8 cellular contexts compared by ENCODE assay signal in the genomic region with DNA sequence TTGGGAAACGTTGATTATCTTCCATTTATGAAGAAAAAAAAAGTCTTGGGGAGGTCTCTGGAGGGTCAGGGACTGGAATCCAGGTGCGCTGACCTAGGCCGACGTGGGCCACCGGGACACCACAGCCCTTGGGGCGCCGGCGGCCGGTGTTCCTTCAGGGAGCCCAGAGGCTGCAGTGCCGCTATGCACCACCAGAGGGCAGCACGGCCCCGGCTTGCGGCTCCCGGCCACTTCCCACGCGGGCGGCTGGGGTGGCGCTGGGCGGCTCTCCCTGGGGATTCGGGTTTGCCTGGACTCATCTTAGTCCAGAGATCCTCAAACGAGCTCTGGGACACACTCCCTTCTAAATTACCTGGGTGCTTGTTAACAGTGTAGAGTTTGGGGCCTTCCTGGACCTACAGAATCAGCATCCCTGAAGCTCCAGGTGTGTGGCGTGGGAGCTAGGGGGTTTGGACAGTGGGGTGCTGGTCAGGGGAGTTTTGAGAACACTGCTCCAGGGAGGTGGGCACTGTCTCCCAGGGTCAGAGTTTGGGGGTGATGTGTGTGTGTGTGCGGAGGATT. TPM values are rescaled to one million over a fixed set of nuclear protein-coding genes. Genes with fewer than 3 reads are reported as not detected.
DNase-seq lines count a peak whose midpoint lies in the region; ATAC-seq lines count a peak whose summit lies in the region.

No MANE protein-coding gene starts in this region.

- peak; percentile 90 for ATAC-seq in left colon
- ATAC-seq in GM21723 (IDR thresholded peaks at IDR 0.05; ENCODE audit: unreplicated experiment): no peak

- DNase-seq in NCI-H510A treated with DMSO at 0.1 percent for 48 hours (lab: John Stamatoyannopoulos, UW) (peak; percentile 70), NCI-H510A (lab: John Stamatoyannopoulos, UW) (no peak), NCI-H1930 (lab: John Stamatoyannopoulos, UW) (peak; percentile 47 to 71), caudate nucleus (lab: John Stamatoyannopoulos, UW) (peak in 55 of 61 donors; percentile 3 to 76 (median 32)), left colon (peak; percentile 46 to 88)
- DNase-seq in activated CD4-positive, alpha-beta T cell treated with anti-CD3 and anti-CD28 coated beads for 24 hours (ENCODE audit: low read depth in 2 of 2): peak; percentile 76 to 88
- DNase-seq in stimulated activated CD4-positive, alpha-beta T cell treated with anti-CD3 and anti-CD28 coated beads, Interleukin-4, amount 100 ng/mL, for 48 hours (ENCODE audit: low read depth in 2 of 2): peak; percentile 80 to 96

- no peak overlapping the region for H3K27ac ChIP-seq in caudate nucleus (ENCODE audit: low read depth, low read length)

- intact Hi-C loops in left colon (cut with DNase I, micrococcal nuclease): loop anchor here (1.0 to 10.0 kb wide), 2 partner anchors 330 to 335 kb away; no protein-coding TSS in a partner anchor

RNA-seq across cellular contexts. Expression of a gene that starts 23.0 kb away (rescaled TPM):
- total RNA-seq in left colon: not detected
